ENCODE assay signal across 14 cellular contexts in genomic region chr3:4406746-4407568, GRCh38.
DNase-seq lines count a peak whose midpoint lies in the region; ATAC-seq, FAIRE-seq and TF ChIP-seq lines count a peak whose summit lies in the region.
"Had no signal": no experiment of that assay in that cellular context is flagged by ENCODE, and none has a peak within 500 bp of the region (broad histone marks: within the 10 kb centered on the region; RNA-seq: fewer than 3 reads in every experiment).

No MANE protein-coding gene starts in this region.

- peaks cover 4% of the 10 kb centered on the region for H3K4me1 ChIP-seq in astrocyte (ENCODE audit: insufficient read depth, low read length)
- H3K4me1 ChIP-seq in gastroesophageal sphincter, result no peaks in the 10 kb centered on the region
- H3K4me1 ChIP-seq: uterus had no signal

- ATAC-seq in GM19455 (IDR thresholded peaks at IDR 0.05; ENCODE audit: unreplicated experiment) (peak; percentile 49), HG03097 (IDR thresholded peaks at IDR 0.05; ENCODE audit: low FRiP score, unreplicated experiment) (peak; percentile 74), gastroesophageal sphincter (no peak)
- ATAC-seq: heart left ventricle had no signal

- H2AFZ ChIP-seq in astrocyte (ENCODE audit: low read depth, low read length), result no peak overlapping the region

- in situ Hi-C loops in ACHN (cut with HindIII; ENCODE audit: low pct_ligation_motif_present, low pct_unique_long_range_greater_than_20kb, low sequenced_read_pairs), result no loop called here

- H3K36me3 ChIP-seq in astrocyte (ENCODE audit: insufficient read depth, low read length) (peaks cover 2% of the 10 kb centered on the region), gastroesophageal sphincter (peaks cover 0 to 70% of the 10 kb centered on the region in 2 donors)
- H3K36me3 ChIP-seq: uterus had no signal

- no peak for TF ChIP-seq CTCF in astrocyte (IDR thresholded peaks at IDR 0.05; ENCODE audit: insufficient read depth, low read depth, low read length)
- no peak for TF ChIP-seq CTCF in gastroesophageal sphincter (IDR thresholded peaks at IDR 0.05)

- H3K9ac ChIP-seq in astrocyte (ENCODE audit: low read length), result no peak overlapping the region

- H3K27me3 Mint-ChIP-seq in astrocyte (ENCODE audit: low read depth, unreplicated experiment), result no peaks in the 10 kb centered on the region

- H3K79me2 ChIP-seq in astrocyte (ENCODE audit: insufficient read depth, low read length), result no peaks in the 10 kb centered on the region

- no peaks in the 10 kb centered on the region for H4K20me1 ChIP-seq in astrocyte (ENCODE audit: insufficient read depth, low read length)

- H3K4me3 ChIP-seq in astrocyte (ENCODE audit: insufficient read depth, low read depth, low read length) (no peak overlapping the region), gastroesophageal sphincter (no peak overlapping the region)
- H3K4me3 ChIP-seq: heart left ventricle, uterus had no signal

- DNase-seq in ACHN (peak; percentile 25), astrocyte (ENCODE audit: low read depth) (peak; percentile 5), retina (no peak)
- no peak for DNase-seq in stimulated activated CD4-positive, alpha-beta T cell treated with anti-CD3 and anti-CD28 coated beads, Interleukin-15, amount 100 ng/mL, for 24 hours
- no peak for DNase-seq in activated CD4-positive, CD25-positive, alpha-beta regulatory T cell (lab: John Stamatoyannopoulos, UW)
- DNase-seq: central memory CD4-positive, alpha-beta T cell; heart left ventricle; NCI-H1694; Right ventricle myocardium superior; stimulated activated CD4-positive, alpha-beta T cell treated with anti-CD3 and anti-CD28 coated beads, Interleukin-2, amount 100 ng/mL, for 24 hours; uterus had no signal

- H3K9me3 ChIP-seq in astrocyte (ENCODE audit: insufficient read depth, low read depth, low read length) (no peaks in the 10 kb centered on the region), gastroesophageal sphincter (no peaks in the 10 kb centered on the region)
- H3K9me3 ChIP-seq: heart left ventricle, uterus had no signal

- TF ChIP-seq POLR2A in gastroesophageal sphincter (IDR thresholded peaks at IDR 0.05), result no peak

- H3K4me1 Mint-ChIP-seq in astrocyte (ENCODE audit: low read depth, unreplicated experiment), result peaks cover 3% of the 10 kb centered on the region

- H3K9me3 Mint-ChIP-seq in astrocyte (ENCODE audit: unreplicated experiment), result no peaks in the 10 kb centered on the region

- 54 to 73% methylated on average over 3 to 4 of the region's 4 CpGs for WGBS in gastroesophageal sphincter (ENCODE audit: low coverage in 1 of 2), 2 donors

- no peak overlapping the region for H3K4me2 ChIP-seq in astrocyte (ENCODE audit: low read length)

- no peak overlapping the region for H3K27ac ChIP-seq in astrocyte (ENCODE audit: low read depth, low read length)
- no peak overlapping the region for H3K27ac ChIP-seq in gastroesophageal sphincter
- H3K27ac ChIP-seq: heart left ventricle, uterus had no signal

- H3K27me3 ChIP-seq in astrocyte (ENCODE audit: insufficient read depth, low read length) (no peaks in the 10 kb centered on the region), gastroesophageal sphincter (no peaks in the 10 kb centered on the region)
- H3K27me3 ChIP-seq: heart left ventricle, uterus had no signal

- H3K36me3 Mint-ChIP-seq in astrocyte (ENCODE audit: low read depth, unreplicated experiment), result peaks cover 2% of the 10 kb centered on the region

- TF ChIP-seq EP300 in gastroesophageal sphincter (IDR thresholded peaks at IDR 0.05), result no peak

- H3K27ac Mint-ChIP-seq in astrocyte (ENCODE audit: unreplicated experiment), result no peak overlapping the region

- no peak for FAIRE-seq in astrocyte (lab: Jason Lieb, UNC)

- no peak overlapping the region for H3K4me3 Mint-ChIP-seq in astrocyte (ENCODE audit: unreplicated experiment)

Comparison
In these comparisons a context has a peak if more than half of its experiments do, and no peak if none do; other contexts are left out.
1. DNase-seq: peak in ACHN (single experiment) and astrocyte (single experiment); none in stimulated activated CD4-positive, alpha-beta T cell treated with anti-CD3 and anti-CD28 coated beads, Interleukin-15, amount 100 ng/mL, for 24 hours (single experiment), retina (single experiment) and activated CD4-positive, CD25-positive, alpha-beta regulatory T cell (0 of 4).